8 cellular contexts compared by ENCODE assay signal in the genomic region with DNA sequence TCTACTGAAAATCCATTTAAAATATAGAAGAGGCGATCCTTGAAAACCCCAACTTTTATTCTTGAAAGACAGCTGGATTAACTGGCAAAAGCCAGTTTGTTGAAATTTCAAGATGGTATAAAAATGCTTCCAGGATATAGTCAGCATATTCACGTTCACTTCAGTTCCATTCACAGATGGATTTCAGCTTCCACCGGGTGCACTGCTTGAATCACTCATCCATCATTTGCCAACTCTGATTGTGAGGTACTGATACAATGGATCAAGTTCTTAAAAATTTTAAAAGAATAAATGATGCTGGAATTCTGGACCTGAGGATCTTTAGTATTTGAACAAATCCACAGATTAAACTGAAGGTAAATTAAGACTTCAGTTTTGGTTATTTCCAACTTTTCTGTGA.
DNase-seq lines count a peak whose midpoint lies in the region; ATAC-seq and TF ChIP-seq lines count a peak whose summit lies in the region.

No MANE protein-coding gene starts in this region.

- H3K9me3 ChIP-seq in DOHH2 (ENCODE audit: control insufficient read depth, insufficient read depth, low read length) (no peaks in the 10 kb centered on the region), Loucy (ENCODE audit: insufficient read depth, low read depth, low read length) (no peaks in the 10 kb centered on the region), neuron (ENCODE audit: low read length) (no peaks in the 10 kb centered on the region)

- in situ Hi-C loops in KBM-7 (cut with MboI; ENCODE audit: low pct_unique_long_range_greater_than_20kb, low sequenced_read_pairs), result no loop called here

- TF ChIP-seq CTCF in DOHH2 (IDR thresholded peaks at IDR 0.05; ENCODE audit: low read depth, low read length, poor library complexity, severe bottlenecking) (no peak), Loucy (conservative IDR thresholded peaks at IDR 0.05; ENCODE audit: low read length) (no peak), choroid plexus epithelial cell (conservative IDR thresholded peaks at IDR 0.05; ENCODE audit: low read depth, low read length) (no peak)

- no peak for ATAC-seq in GM18873 (IDR thresholded peaks at IDR 0.05; ENCODE audit: low FRiP score, unreplicated experiment)
- ATAC-seq in HG03378 (IDR thresholded peaks at IDR 0.05; ENCODE audit: unreplicated experiment), result no peak

- H3K27ac ChIP-seq in DOHH2 (ENCODE audit: low read depth, low read length), result no peak overlapping the region

- H2AFZ ChIP-seq in Loucy (ENCODE audit: low read length) (no peak overlapping the region), neuron (ENCODE audit: low read depth, low read length) (no peak overlapping the region)

- peak; percentile 23 for DNase-seq in choroid plexus epithelial cell (ENCODE audit: low read depth)
- no peak for DNase-seq in NCI-H128 (lab: John Stamatoyannopoulos, UW; ENCODE audit: unreplicated experiment)
- DNase-seq in KBM-7, result no peak

- H3F3A ChIP-seq in DOHH2 (ENCODE audit: control insufficient read depth, insufficient read depth), result peaks cover 16% of the 10 kb centered on the region
- H3F3A ChIP-seq in Loucy (ENCODE audit: low read depth), result peaks cover 5% of the 10 kb centered on the region; the same call in 1 of the 2 replicates

- H3K27me3 ChIP-seq in DOHH2 (ENCODE audit: control insufficient read depth, low read length), result no peaks in the 10 kb centered on the region
- H3K27me3 ChIP-seq in Loucy (ENCODE audit: insufficient read depth, low read length, poor library complexity, severe bottlenecking), result no peaks in the 10 kb centered on the region
- H3K27me3 ChIP-seq in neuron (ENCODE audit: insufficient read depth, low read length), result no peaks in the 10 kb centered on the region

- peaks cover 60% of the 10 kb centered on the region for H3K36me3 ChIP-seq in DOHH2 (ENCODE audit: control insufficient read depth, low read length)
- no peaks in the 10 kb centered on the region for H3K36me3 ChIP-seq in Loucy (ENCODE audit: insufficient read depth, low read length)
- peaks cover 26% of the 10 kb centered on the region for H3K36me3 ChIP-seq in neuron (ENCODE audit: insufficient read depth, low read length)

- H3K9me2 ChIP-seq in DOHH2 (replicated peaks; ENCODE audit: control insufficient read depth, low read length) (no peaks in the 10 kb centered on the region), Loucy (replicated peaks; ENCODE audit: low read depth, low read length) (no peaks in the 10 kb centered on the region)

- H4K20me1 ChIP-seq in DOHH2 (ENCODE audit: control insufficient read depth, insufficient read depth, low read depth, low read length) (peaks cover 45% of the 10 kb centered on the region), Loucy (ENCODE audit: insufficient read depth, low read length, poor library complexity, severe bottlenecking) (peaks cover 60% of the 10 kb centered on the region)

- H3K4me2 ChIP-seq in DOHH2 (ENCODE audit: low read length) (peak overlapping the region; percentile 81), Loucy (ENCODE audit: low read depth, low read length, poor library complexity, severe bottlenecking) (peak overlapping the region; percentile 98)

- H3K4me1 ChIP-seq in DOHH2 (ENCODE audit: control insufficient read depth, low read length), result peaks cover 69% of the 10 kb centered on the region
- peaks cover 51% of the 10 kb centered on the region for H3K4me1 ChIP-seq in Loucy (ENCODE audit: insufficient read depth, low read length, poor library complexity, severe bottlenecking)
- H3K4me1 ChIP-seq in neuron (ENCODE audit: insufficient read depth, low read length), result peaks cover 49% of the 10 kb centered on the region

- H3K9ac ChIP-seq in Loucy (ENCODE audit: low read depth, low read length, poor library complexity, severe bottlenecking), result peak overlapping the region; percentile 89

- H3K79me2 ChIP-seq in DOHH2 (ENCODE audit: control insufficient read depth, low read length) (peaks cover 85% of the 10 kb centered on the region), Loucy (ENCODE audit: insufficient read depth, low read length) (peaks cover 72% of the 10 kb centered on the region)

- H3K4me3 ChIP-seq in DOHH2 (ENCODE audit: low read length), result peak overlapping the region; percentile 72
- H3K4me3 ChIP-seq in Loucy (ENCODE audit: low read length, poor library complexity, severe bottlenecking), result peak overlapping the region; percentile 94
- H3K4me3 ChIP-seq in choroid plexus epithelial cell (ENCODE audit: low read depth, low read length), result peak overlapping the region; percentile 53
- H3K4me3 ChIP-seq in neuron (ENCODE audit: low read length), result peak overlapping the region; percentile 87
